Comparison of ENCODE assay signal across 7 cellular contexts in genomic region chr12:8687846-8688601, GRCh38.
DNase-seq lines count a peak whose midpoint lies in the region; ATAC-seq and TF ChIP-seq lines count a peak whose summit lies in the region.

No MANE protein-coding gene starts in this region.

- H3K27ac ChIP-seq in HEK293 (ENCODE audit: extremely low read depth, low read depth, low read length) (no peak overlapping the region), coronary artery (peak overlapping the region; percentile 29 to 33)

- CTCF ChIA-PET in HEK293 (lab: Yijun Ruan, JAX), result interaction anchor here (0.6 to 2.6 kb wide), 7 partner anchors 137 to 606 kb away, joined by 3 to 9 read pairs (median 3); partner anchors contain the start of gene NECAP1

- in situ Hi-C loops in GM13977 (cut with MboI; ENCODE audit: low pct_unique_long_range_greater_than_20kb, low sequenced_read_pairs, unreplicated experiment), result loop anchor here (25.0 kb wide), 1 partner anchor 174 kb away; no protein-coding TSS in a partner anchor

- DNase-seq in NCI-H69 (lab: John Stamatoyannopoulos, UW), result peak; percentile 31
- peak; percentile 78 for DNase-seq in coronary artery (ENCODE audit: low spot score)
- peak; percentile 89 for DNase-seq in medulla oblongata (ENCODE audit: extremely low spot score)
- no peak for DNase-seq in GM13977 (ENCODE audit: low spot score)
- DNase-seq in activated naive CD4-positive, alpha-beta T cell treated with Interleukin-2 at 50 U/mL for 16 hours, result no peak

- no peak overlapping the region for H3K4me3 ChIP-seq in HEK293 (ENCODE audit: low read depth, low read length)
- peak overlapping the region; percentile 41 for H3K4me3 ChIP-seq in coronary artery

- H3K36me3 ChIP-seq in HEK293 (ENCODE audit: control insufficient read depth in 2 of 2, insufficient read depth in 1 of 2, low read length in 2 of 2), result no peaks in the 10 kb centered on the region

- TF ChIP-seq CTCF in HEK293 (tag by site-specific recombination; IDR thresholded peaks at IDR 0.05), result no peak
- no peak for TF ChIP-seq CTCF in coronary artery (IDR thresholded peaks at IDR 0.05)
- TF ChIP-seq CTCF in GM13977 (IDR thresholded peaks at IDR 0.05; ENCODE audit: extremely low read depth, insufficient read depth, missing control alignments), result no peak

- H3K4me1 ChIP-seq in HEK293 (ENCODE audit: control insufficient read depth, insufficient read depth, low read length), result peaks cover 8% of the 10 kb centered on the region

- H3K9me3 ChIP-seq in HEK293 (ENCODE audit: control insufficient read depth, insufficient read depth, low read depth, low read length), result no peaks in the 10 kb centered on the region

- POLR2A ChIA-PET in HEK293 (lab: Yijun Ruan, JAX), result interaction anchor here (0.9 to 1.5 kb wide), 2 partner anchors 9 to 261 kb away, joined by 6 to 19 read pairs; partner anchors contain the start of genes M6PR and RIMKLB

- no peak for ATAC-seq in GM19397 (IDR thresholded peaks at IDR 0.05; ENCODE audit: unreplicated experiment)

TF ChIP-seq in HEK293, 187 proteins besides CTCF, POLR2A, EP300 and RAD21 (continues in another document):
- no peak for TF ChIP-seq ZFP69B (tag by site-specific recombination; IDR thresholded peaks at IDR 0.05)
- 0 out of 2 replicates have a peak, but pooled peaks have one; percentile 20 for TF ChIP-seq KLF17 (tag by site-specific recombination; IDR thresholded peaks at IDR 0.05)
- TF ChIP-seq ZNF214 (tag by site-specific recombination; IDR thresholded peaks at IDR 0.05; ENCODE audit: borderline replicate concordance), result no peak
- no peak for TF ChIP-seq OVOL3 (tag by site-specific recombination; IDR thresholded peaks at IDR 0.05)
- no peak for TF ChIP-seq ZNF488 (tag by site-specific recombination; IDR thresholded peaks at IDR 0.05)
- TF ChIP-seq ZNF48 (tag by site-specific recombination; IDR thresholded peaks at IDR 0.05), result no peak
- no peak for TF ChIP-seq KLF10 (tag by site-specific recombination; IDR thresholded peaks at IDR 0.05)
- no peak for TF ChIP-seq ZXDB (tag by site-specific recombination; IDR thresholded peaks at IDR 0.05)
- TF ChIP-seq PRDM4 (tag by site-specific recombination; IDR thresholded peaks at IDR 0.05), result peak; percentile 95
- no peak for TF ChIP-seq ZSCAN16 (tag by site-specific recombination; IDR thresholded peaks at IDR 0.05)
- TF ChIP-seq ZNF24 (tag by site-specific recombination; IDR thresholded peaks at IDR 0.05), result 0 out of 2 replicates have a peak, but pooled peaks have one; percentile 34
- TF ChIP-seq ZNF626 (tag by site-specific recombination; IDR thresholded peaks at IDR 0.05), result no peak
- 0 out of 2 replicates have a peak, but pooled peaks have one; percentile 30 for TF ChIP-seq PATZ1 (tag by site-specific recombination; IDR thresholded peaks at IDR 0.05)
- no peak for TF ChIP-seq ZNF677 (tag by site-specific recombination; IDR thresholded peaks at IDR 0.05)
- TF ChIP-seq ZNF302 (tag by site-specific recombination; IDR thresholded peaks at IDR 0.05; ENCODE audit: low read depth), result no peak
- TF ChIP-seq ZNF16 (tag by site-specific recombination; IDR thresholded peaks at IDR 0.05; ENCODE audit: low read depth), result no peak
- TF ChIP-seq TRIM28 (IDR thresholded peaks at IDR 0.05; ENCODE audit: borderline replicate concordance, low read length), result peak; percentile 94
- no peak for TF ChIP-seq ZNF610 (tag by site-specific recombination; IDR thresholded peaks at IDR 0.05; ENCODE audit: borderline replicate concordance)
- TF ChIP-seq ZBTB11 (tag by site-specific recombination; conservative IDR thresholded peaks at IDR 0.05; ENCODE audit: low read depth), result no peak
- TF ChIP-seq ZNF621 (tag by site-specific recombination; IDR thresholded peaks at IDR 0.05), result no peak
- no peak for TF ChIP-seq FEZF1 (tag by site-specific recombination; IDR thresholded peaks at IDR 0.05)
- TF ChIP-seq BCL6B (tag by site-specific recombination; IDR thresholded peaks at IDR 0.05), result no peak
- TF ChIP-seq ZBTB21 (tag by site-specific recombination; IDR thresholded peaks at IDR 0.05), result no peak

Comparison
In these comparisons a context has a peak if more than half of its experiments do, and no peak if none do; other contexts are left out.
1. DNase-seq: peak in NCI-H69 (single experiment), coronary artery (single experiment) and medulla oblongata (single experiment); none in GM13977 (single experiment) and activated naive CD4-positive, alpha-beta T cell treated with Interleukin-2 at 50 U/mL for 16 hours (single experiment).